8 cellular contexts compared by ENCODE assay signal in the genomic region with DNA sequence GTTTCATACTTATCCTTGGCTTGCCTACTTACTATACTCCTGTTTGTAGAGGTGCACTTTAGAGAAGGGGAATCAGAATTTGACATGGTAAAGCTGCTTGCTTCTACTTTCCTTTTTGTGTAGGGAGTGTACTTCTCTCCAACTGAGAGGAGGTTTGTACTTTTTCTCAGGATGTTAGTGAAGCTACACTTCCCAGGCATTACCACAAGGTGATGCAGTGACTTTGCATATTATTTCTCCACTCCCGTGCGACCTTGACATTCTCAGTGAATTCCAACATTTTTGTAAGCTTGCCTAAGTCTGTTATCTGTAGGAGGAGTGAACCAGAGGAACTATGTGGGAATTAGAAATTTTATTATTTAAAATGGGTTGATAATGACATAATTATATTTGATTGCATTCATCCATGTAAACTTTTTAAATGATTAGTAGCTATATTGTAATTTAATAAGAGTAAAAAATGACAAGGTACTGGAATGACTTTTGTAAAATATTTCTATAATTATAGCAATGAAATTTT. TPM values are rescaled to one million over a fixed set of nuclear protein-coding genes. Genes with fewer than 3 reads are reported as not detected.
DNase-seq lines count a peak whose midpoint lies in the region; TF ChIP-seq lines count a peak whose summit lies in the region.

No MANE protein-coding gene starts in this region.

- H3T11ph ChIP-seq in H9 (ENCODE audit: low read length), result no peak overlapping the region

- H3K18ac ChIP-seq in H9 (ENCODE audit: insufficient read length, low read depth, low read length), result no peak overlapping the region

- H3F3A ChIP-seq in PC-9 (ENCODE audit: insufficient read depth, low read depth), result peaks cover 17% of the 10 kb centered on the region

- H2BK120ac ChIP-seq in H9 (ENCODE audit: low read depth, low read length, poor library complexity, severe bottlenecking), result no peak overlapping the region

- no peak overlapping the region for H2BK5ac ChIP-seq in H9 (ENCODE audit: insufficient read length, low read length)

- BruUV-seq in PC-9 (replicated peaks; lab: Mats Ljungman, UMichigan), result no TSS peak

- H3K36me3 ChIP-seq in PC-9 (ENCODE audit: low read depth) (peaks cover 25% of the 10 kb centered on the region), neutrophil (peaks cover 18% of the 10 kb centered on the region)

- H3K4ac ChIP-seq in H9 (ENCODE audit: low read depth, low read length), result no peak overlapping the region

- no peaks in the 10 kb centered on the region for H3K27me3 ChIP-seq in H9 (ENCODE audit: insufficient read depth, low read length)
- no peaks in the 10 kb centered on the region for H3K27me3 ChIP-seq in PC-9 (ENCODE audit: insufficient read depth, low read depth)
- H3K27me3 ChIP-seq in neutrophil, result no peaks in the 10 kb centered on the region

- H3K4me3 Mint-ChIP-seq in H9 (no peak overlapping the region), endothelial cell (ENCODE audit: unreplicated experiment) (no peak overlapping the region)
- no peak overlapping the region for H3K4me3 Mint-ChIP-seq in activated T-helper 1 cell treated with anti-CD3 and anti-CD28 coated beads, Interleukin-12 subunit alpha, Interleukin-12 subunit beta, Interleukin-2, Interleukin-4 antibody, amounts not matched to agents 30 ng/mL and 10 ng/mL and 1 ng/mL, durations not matched to agents 14 hours and 24 hours and 36 hours

- WGBS in H9 (ENCODE audit: extremely low coverage, insufficient read length, low lambda C conversion rate), result no CpG with 5 or more reads among the region's 2 CpGs

- no peak overlapping the region for H4K5ac ChIP-seq in H9 (ENCODE audit: insufficient read length, low read depth, low read length)

- H3K36me3 Mint-ChIP-seq in H9 (ENCODE audit: insufficient read depth in 1 of 3, low read depth in 3 of 3) (peaks cover 0 to 16% (median 14%) of the 10 kb centered on the region in 3 experiments; a peak in 5 of 7 replicates), endothelial cell (ENCODE audit: low read depth, unreplicated experiment) (peaks cover 3% of the 10 kb centered on the region)
- H3K36me3 Mint-ChIP-seq in activated T-helper 1 cell treated with anti-CD3 and anti-CD28 coated beads, Interleukin-12 subunit alpha, Interleukin-12 subunit beta, Interleukin-2, Interleukin-4 antibody, amounts not matched to agents 30 ng/mL and 10 ng/mL and 1 ng/mL, durations not matched to agents 14 hours and 24 hours and 36 hours (ENCODE audit: low read depth), result peaks cover 14% of the 10 kb centered on the region

- peak overlapping the region; percentile 25 for H3K4me3 ChIP-seq in PC-9
- no peak overlapping the region for H3K4me3 ChIP-seq in neutrophil (ENCODE audit: low read depth in 1 of 2, low read length in 1 of 2)

- no peaks in the 10 kb centered on the region for H3K4me1 ChIP-seq in H9 (ENCODE audit: insufficient read depth, low read length)
- peaks cover 42% of the 10 kb centered on the region for H3K4me1 ChIP-seq in PC-9 (replicated peaks; ENCODE audit: insufficient read depth)
- peaks cover 24 to 38% of the 10 kb centered on the region in 2 experiments for H3K4me1 ChIP-seq in neutrophil (ENCODE audit: control insufficient read depth in 1 of 2, insufficient read depth in 1 of 2, low read depth in 1 of 2, low read length in 1 of 2)

- H3K9me2 ChIP-seq in PC-9 (ENCODE audit: insufficient read depth), result no peaks in the 10 kb centered on the region

- H3K14ac ChIP-seq in H9 (ENCODE audit: insufficient read depth, low read length), result no peak overlapping the region

- no peak overlapping the region for H3K56ac ChIP-seq in H9 (ENCODE audit: insufficient read length, low read depth, low read length)

- no peak overlapping the region for H2BK12ac ChIP-seq in H9 (ENCODE audit: insufficient read length, low read depth, low read length)

- peak overlapping the region; percentile 17 to 82 (median 38); a peak in 2 of 7 replicates for H3K27ac Mint-ChIP-seq in H9
- H3K27ac Mint-ChIP-seq in endothelial cell (ENCODE audit: unreplicated experiment), result peak overlapping the region; percentile 80
- no peak overlapping the region for H3K27ac Mint-ChIP-seq in activated T-helper 1 cell treated with anti-CD3 and anti-CD28 coated beads, Interleukin-12 subunit alpha, Interleukin-12 subunit beta, Interleukin-2, Interleukin-4 antibody, amounts not matched to agents 30 ng/mL and 10 ng/mL and 1 ng/mL, durations not matched to agents 14 hours and 24 hours and 36 hours

- H3K79me1 ChIP-seq in H9 (ENCODE audit: insufficient read depth, low read depth, low read length, poor library complexity, severe bottlenecking), result no peaks in the 10 kb centered on the region

- no peak overlapping the region for H2AFZ ChIP-seq in H9 (ENCODE audit: low read length)
- H2AFZ ChIP-seq in PC-9, result no peak overlapping the region

- intact Hi-C loops in PC-9 (cut with micrococcal nuclease; ENCODE audit: unreplicated experiment), result loop anchor here (1.0 to 10.0 kb wide), 4 partner anchors 26 to 630 kb away; no protein-coding TSS in a partner anchor
- intact Hi-C loops in activated T-helper 1 cell treated with anti-CD3 and anti-CD28 coated beads, Interleukin-12 subunit alpha, Interleukin-12 subunit beta, Interleukin-2, Interleukin-4 antibody, amounts not matched to agents 30 ng/mL and 10 ng/mL and 1 ng/mL, durations not matched to agents 14 hours and 24 hours and 36 hours (cut with micrococcal nuclease), result loop anchor here (5.0 to 10.0 kb wide), 2 partner anchors 177 to 410 kb away; no protein-coding TSS in a partner anchor

- H3K9ac ChIP-seq in H9 (ENCODE audit: extremely low read depth, insufficient read length, low read length), result no peak overlapping the region

- CTCF ChIA-PET in PC-9 (lab: Charles Lee), result interaction anchor here (0.6 to 1.7 kb wide), 12 partner anchors 26 to 549 kb away, joined by 3 to 6 read pairs (median 3); no protein-coding TSS in a partner anchor

- no peak overlapping the region for H3K23ac ChIP-seq in H9 (ENCODE audit: insufficient read length, low read depth, low read length)

- no peak overlapping the region for H3K4me2 ChIP-seq in H9 (ENCODE audit: insufficient read depth, insufficient read length, low read length)
- peak overlapping the region; percentile 54 for H3K4me2 ChIP-seq in PC-9

- H2BK15ac ChIP-seq in H9 (ENCODE audit: low read depth, low read length), result no peak overlapping the region

- peaks cover 36 to 38% of the 10 kb centered on the region in 2 experiments for H3K4me1 Mint-ChIP-seq in H9
- peaks cover 23% of the 10 kb centered on the region for H3K4me1 Mint-ChIP-seq in endothelial cell (ENCODE audit: unreplicated experiment)
- peaks cover 39% of the 10 kb centered on the region for H3K4me1 Mint-ChIP-seq in activated T-helper 1 cell treated with anti-CD3 and anti-CD28 coated beads, Interleukin-12 subunit alpha, Interleukin-12 subunit beta, Interleukin-2, Interleukin-4 antibody, amounts not matched to agents 30 ng/mL and 10 ng/mL and 1 ng/mL, durations not matched to agents 14 hours and 24 hours and 36 hours (ENCODE audit: low read depth)

- no peaks in the 10 kb centered on the region for H3K23me2 ChIP-seq in H9 (ENCODE audit: insufficient read length, low read depth, low read length, poor library complexity, severe bottlenecking)

- H3K9me3 Mint-ChIP-seq in H9, result no peaks in the 10 kb centered on the region
- H3K9me3 Mint-ChIP-seq in endothelial cell (ENCODE audit: unreplicated experiment), result no peaks in the 10 kb centered on the region
- no peaks in the 10 kb centered on the region for H3K9me3 Mint-ChIP-seq in activated T-helper 1 cell treated with anti-CD3 and anti-CD28 coated beads, Interleukin-12 subunit alpha, Interleukin-12 subunit beta, Interleukin-2, Interleukin-4 antibody, amounts not matched to agents 30 ng/mL and 10 ng/mL and 1 ng/mL, durations not matched to agents 14 hours and 24 hours and 36 hours

- H3K9me3 ChIP-seq in H9 (ENCODE audit: control insufficient read depth, low read depth, low read length) (no peaks in the 10 kb centered on the region), PC-9 (ENCODE audit: insufficient read depth, low read depth) (no peaks in the 10 kb centered on the region), neutrophil (no peaks in the 10 kb centered on the region)

- no peaks in the 10 kb centered on the region for H3K27me3 Mint-ChIP-seq in H9 (ENCODE audit: low read depth)
- peaks cover 7% of the 10 kb centered on the region for H3K27me3 Mint-ChIP-seq in endothelial cell (ENCODE audit: unreplicated experiment)
- no peaks in the 10 kb centered on the region for H3K27me3 Mint-ChIP-seq in activated T-helper 1 cell treated with anti-CD3 and anti-CD28 coated beads, Interleukin-12 subunit alpha, Interleukin-12 subunit beta, Interleukin-2, Interleukin-4 antibody, amounts not matched to agents 30 ng/mL and 10 ng/mL and 1 ng/mL, durations not matched to agents 14 hours and 24 hours and 36 hours (ENCODE audit: insufficient read depth)

- H4K20me1 ChIP-seq in H9 (ENCODE audit: control insufficient read depth, insufficient read depth, insufficient read length) (no peaks in the 10 kb centered on the region), PC-9 (ENCODE audit: insufficient read depth) (peaks cover 54% of the 10 kb centered on the region)

- H2BK20ac ChIP-seq in H9 (ENCODE audit: low read depth, low read length, poor library complexity, severe bottlenecking), result no peak overlapping the region

- TF ChIP-seq CTCF in H9 (conservative IDR thresholded peaks at IDR 0.05) (peak; percentile 76), PC-9 (conservative IDR thresholded peaks at IDR 0.05) (peak; percentile 81), endothelial cell (IDR thresholded peaks at IDR 0.05; ENCODE audit: unreplicated experiment) (no peak), neutrophil (IDR thresholded peaks at IDR 0.05) (no peak)

- H4K91ac ChIP-seq in H9 (ENCODE audit: insufficient read length, low read depth, low read length), result no peak overlapping the region

- DNase-seq in D341Med (ENCODE audit: low spot score) (peak; percentile 47), H9 (peak; percentile 47), PC-9 (peak; percentile 47 to 82), endothelial cell (ENCODE audit: low spot score) (peak; percentile 21), pons (ENCODE audit: low spot score) (no peak)
- no peak for DNase-seq in activated T-helper 1 cell treated with anti-CD3 and anti-CD28 coated beads, Interleukin-12 subunit alpha, Interleukin-12 subunit beta, Interleukin-2, Interleukin-4 antibody, amounts not matched to agents 30 ng/mL and 10 ng/mL and 1 ng/mL, durations not matched to agents 14 hours and 24 hours and 36 hours (ENCODE audit: low spot score)
- no peak for DNase-seq in activated CD4-positive, alpha-beta T cell treated with anti-CD3 and anti-CD28 coated beads, Interleukin-2, amount 50 U/mL, for 1 hour

- H2AK5ac ChIP-seq in H9 (ENCODE audit: insufficient read length, low read length), result no peak overlapping the region

- H3K27ac ChIP-seq in H9 (ENCODE audit: insufficient read length, low read depth, low read length) (no peak overlapping the region), PC-9 (peak overlapping the region; percentile 65), neutrophil (peak overlapping the region; percentile 17)

- POLR2A ChIA-PET in PC-9 (lab: Charles Lee; ENCODE audit: unreplicated experiment), result interaction anchor here (0.6 to 0.8 kb wide), 3 partner anchors 19 to 104 kb away, joined by 3 to 4 read pairs (median 3); no protein-coding TSS in a partner anchor

- H4K8ac ChIP-seq in H9 (replicated peaks; ENCODE audit: insufficient read length, low read depth, low read length), result no peak overlapping the region

- peaks cover 1% of the 10 kb centered on the region; the same call in 1 of the 2 replicates for H3K79me2 ChIP-seq in H9 (ENCODE audit: insufficient read depth, low read length)
- H3K79me2 ChIP-seq in PC-9 (ENCODE audit: low read depth), result peaks cover 87% of the 10 kb centered on the region

RNA-seq across cellular contexts. Expression of gene TAX1BP1, which starts 5.2 kb away (rescaled TPM):
- total RNA-seq in H9 (2021) (58.0 and 58.3 TPM in 2 replicates), PC-9 (2021) (143 and 174 TPM in 2 replicates), endothelial cell (ENCODE audit: unreplicated experiment) (124 TPM)
- total RNA-seq in activated T-helper 1 cell treated with anti-CD3 and anti-CD28 coated beads, Interleukin-12 subunit alpha, Interleukin-12 subunit beta, Interleukin-2, Interleukin-4 antibody, amounts not matched to agents 30 ng/mL and 10 ng/mL and 1 ng/mL, durations not matched to agents 14 hours and 24 hours and 36 hours, result 88.6 and 90.9 TPM in 2 replicates

Comparison
In these comparisons a context has a peak if more than half of its experiments do, and no peak if none do; other contexts are left out.
1. DNase-seq: peak in D341Med (single experiment), H9 (single experiment), PC-9 (2 of 2) and endothelial cell (single experiment); none in pons (single experiment), activated T-helper 1 cell treated with anti-CD3 and anti-CD28 coated beads, Interleukin-12 subunit alpha, Interleukin-12 subunit beta, Interleukin-2, Interleukin-4 antibody, amounts not matched to agents 30 ng/mL and 10 ng/mL and 1 ng/mL, durations not matched to agents 14 hours and 24 hours and 36 hours (single experiment) and activated CD4-positive, alpha-beta T cell treated with anti-CD3 and anti-CD28 coated beads, Interleukin-2, amount 50 U/mL, for 1 hour (single experiment).
2. CTCF ChIP-seq: peak in H9 (single experiment) and PC-9 (single experiment); none in endothelial cell (single experiment) and neutrophil (single experiment).